ENCODE assay signal across 8 cellular contexts in the genomic region with DNA sequence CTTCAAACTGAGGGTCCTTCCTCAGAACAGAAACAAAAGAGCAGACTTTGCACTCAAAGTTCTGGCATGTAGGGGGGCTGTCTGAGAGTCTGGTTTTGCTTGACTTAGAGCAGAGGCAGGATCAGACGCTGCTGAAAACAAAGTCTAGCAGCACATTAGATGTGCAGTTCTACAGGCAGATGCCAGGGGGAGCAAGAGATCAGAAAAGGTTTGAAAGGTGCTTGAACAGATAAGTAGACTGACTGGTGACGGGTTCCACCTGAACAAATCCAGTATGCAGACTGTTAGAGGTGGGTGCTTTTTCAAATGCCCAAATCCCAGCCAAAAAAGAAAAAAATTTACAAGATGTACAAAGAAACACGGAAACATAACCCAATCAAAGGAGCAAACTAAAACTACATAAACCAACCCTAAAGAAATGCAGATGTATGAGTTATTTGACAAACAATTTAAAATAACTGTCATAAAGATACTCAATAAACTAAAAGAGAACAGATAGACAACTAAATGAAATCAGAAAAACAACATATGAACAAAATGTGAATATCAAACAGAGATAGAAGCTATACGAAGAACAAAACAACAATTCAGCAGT.
DNase-seq lines count a peak whose midpoint lies in the region; ATAC-seq, FAIRE-seq and TF ChIP-seq lines count a peak whose summit lies in the region.

No MANE protein-coding gene starts in this region.

- H4K20me1 ChIP-seq in IMR-90 (ENCODE audit: insufficient read depth, low read length), result no peaks in the 10 kb centered on the region
- no peaks in the 10 kb centered on the region for H4K20me1 ChIP-seq in GM12878 (ENCODE audit: control insufficient read depth, insufficient read depth)

- SMC1A ChIA-PET in GM12878 (lab: Charles Lee; ENCODE audit: uncharacterized antibody, unreplicated experiment), result interaction anchor here (1.2 to 1.9 kb wide), 2 partner anchors 9 to 31 kb away, joined by 3 to 9 read pairs; no protein-coding TSS in a partner anchor

- H3K4me2 ChIP-seq in IMR-90 (ENCODE audit: low read depth, low read length) (no peak overlapping the region), GM12878 (ENCODE audit: control insufficient read depth, insufficient read depth) (no peak overlapping the region)

- dilution Hi-C loops in IMR-90 (cut with HindIII; ENCODE audit: low sequenced_read_pairs, unreplicated experiment), result no loop called here

- H3K56ac ChIP-seq in IMR-90 (ENCODE audit: extremely low read depth, insufficient read depth, low read length), result no peak overlapping the region

- TF ChIP-seq POLR2A in IMR-90 (IDR thresholded peaks at IDR 0.05; ENCODE audit: low read depth, low read length) (no peak), GM12878 (IDR thresholded peaks at IDR 0.05; ENCODE audit: low read depth, low read length) (no peak)

- TF ChIP-seq CTCF in cardiac muscle cell (IDR thresholded peaks at IDR 0.05; ENCODE audit: low read depth, low read length) (peak; percentile 84), IMR-90 (conservative IDR thresholded peaks at IDR 0.05; ENCODE audit: low read depth, low read length) (peak; percentile 70), GM12878 (IDR thresholded peaks at IDR 0.05 in 2 of 3, conservative IDR thresholded peaks at IDR 0.05 in 1 of 3; ENCODE audit: control insufficient read depth in 2 of 3, extremely low read depth in 1 of 3, insufficient read depth in 1 of 3, low read depth in 3 of 3, low read length in 3 of 3) (peak; percentile 59 to 78 (median 67)), kidney epithelial cell (IDR thresholded peaks at IDR 0.05; ENCODE audit: insufficient read depth, low read length, poor library complexity, severe bottlenecking) (peak; percentile 81)

- in situ Hi-C loops in IMR-90 (cut with MboI; ENCODE audit: low sequenced_read_pairs) (loop anchor here (5.0 kb wide), 1 partner anchor 32 kb away; no protein-coding TSS in a partner anchor), GM12878 (cut with MboI) (no loop called here)

- RAD21 ChIA-PET in GM12878 (lab: Charles Lee; ENCODE audit: unreplicated experiment), result interaction anchor here (0.8 kb wide), 1 partner anchor 30 kb away, joined by 4 read pairs; no protein-coding TSS in a partner anchor

- no peak overlapping the region for H2AK5ac ChIP-seq in IMR-90 (ENCODE audit: low read depth, low read length)

- H3K9me3 ChIP-seq in cardiac muscle cell (ENCODE audit: low read depth) (no peaks in the 10 kb centered on the region), IMR-90 (ENCODE audit: control insufficient read depth, insufficient read depth, low read length) (no peaks in the 10 kb centered on the region), SJCRH30 (replicated peaks) (no peaks in the 10 kb centered on the region), GM12878 (replicated peaks; ENCODE audit: control insufficient read depth, insufficient read depth, low read length) (no peaks in the 10 kb centered on the region)

- no peaks in the 10 kb centered on the region for H3K27me3 ChIP-seq in cardiac muscle cell
- no peaks in the 10 kb centered on the region; the same call in 1 of the 2 replicates for H3K27me3 ChIP-seq in IMR-90 (ENCODE audit: control insufficient read depth, insufficient read depth, low read length)
- H3K27me3 ChIP-seq in SJCRH30, result no peaks in the 10 kb centered on the region
- H3K27me3 ChIP-seq in GM12878 (replicated peaks in 1 of 2; ENCODE audit: control insufficient read depth in 2 of 2, insufficient read depth in 2 of 2, low read length in 1 of 2), result no peaks in the 10 kb centered on the region
- no peaks in the 10 kb centered on the region for H3K27me3 ChIP-seq in kidney epithelial cell (ENCODE audit: control insufficient read depth, insufficient read depth, low read length)

- H3K9ac ChIP-seq in IMR-90 (ENCODE audit: low read depth, low read length), result no peak overlapping the region
- no peak overlapping the region for H3K9ac ChIP-seq in GM12878 (ENCODE audit: control insufficient read depth, insufficient read depth, low read length)

- H3K36me3 ChIP-seq in cardiac muscle cell (no peaks in the 10 kb centered on the region), IMR-90 (ENCODE audit: control insufficient read depth, insufficient read depth, low read length) (no peaks in the 10 kb centered on the region), SJCRH30 (no peaks in the 10 kb centered on the region), GM12878 (ENCODE audit: control insufficient read depth in 2 of 2, insufficient read depth in 2 of 2, low read length in 1 of 2) (no peaks in the 10 kb centered on the region), kidney epithelial cell (ENCODE audit: control insufficient read depth, insufficient read depth, low read length) (no peaks in the 10 kb centered on the region)

- no peak overlapping the region for H2BK5ac ChIP-seq in IMR-90 (ENCODE audit: low read depth, low read length, poor library complexity, severe bottlenecking)

- no peaks in the 10 kb centered on the region for H3K4me1 ChIP-seq in cardiac muscle cell (ENCODE audit: low read depth)
- peaks cover 2% of the 10 kb centered on the region; the same call in 1 of the 2 replicates for H3K4me1 ChIP-seq in IMR-90 (ENCODE audit: control insufficient read depth, insufficient read depth, low read length)
- no peaks in the 10 kb centered on the region for H3K4me1 ChIP-seq in SJCRH30
- no peaks in the 10 kb centered on the region for H3K4me1 ChIP-seq in GM12878 (ENCODE audit: control insufficient read depth, insufficient read depth, low read length)

- no peak overlapping the region for H2BK20ac ChIP-seq in IMR-90 (ENCODE audit: low read depth, low read length)

- no peak overlapping the region for H4K5ac ChIP-seq in IMR-90 (ENCODE audit: low read depth, low read length)

- H2BK120ac ChIP-seq in IMR-90 (ENCODE audit: low read depth, low read length), result no peak overlapping the region

- H4K91ac ChIP-seq in IMR-90 (ENCODE audit: insufficient read depth, low read depth, low read length), result no peak overlapping the region

- H3K18ac ChIP-seq in IMR-90 (ENCODE audit: low read depth, low read length), result no peak overlapping the region

- FAIRE-seq in GM12878 (lab: Jason Lieb, UNC), result peak; percentile 70

- H2AK9ac ChIP-seq in IMR-90 (replicated peaks; ENCODE audit: low read depth, low read length, poor library complexity), result no peak overlapping the region

- intact Hi-C loops in Right ventricle myocardium inferior (cut with DNase I), result loop anchor here (2.0 kb wide), 1 partner anchor 30 kb away; no protein-coding TSS in a partner anchor
- intact Hi-C loops in IMR-90 (cut with micrococcal nuclease), result loop anchor here (1.0 to 10.0 kb wide), 2 partner anchors 30 to 500 kb away; no protein-coding TSS in a partner anchor
- intact Hi-C loops in GM12878 (cut with micrococcal nuclease; ENCODE audit: unreplicated experiment), result loop anchor here (1.0 to 10.0 kb wide), 3 partner anchors 30 to 500 kb away; no protein-coding TSS in a partner anchor

- H3K79me1 ChIP-seq in IMR-90 (ENCODE audit: low read depth in 1 of 2, low read length in 2 of 2), result no peaks in the 10 kb centered on the region

- no peak overlapping the region for H3K23ac ChIP-seq in IMR-90 (ENCODE audit: low read depth, low read length)

- no peak overlapping the region for H3K14ac ChIP-seq in IMR-90 (replicated peaks; ENCODE audit: low read depth, low read length)

- H3K27ac ChIP-seq in cardiac muscle cell, result no peak overlapping the region
- no peak overlapping the region for H3K27ac ChIP-seq in IMR-90 (ENCODE audit: insufficient read depth, low read length)
- H3K27ac ChIP-seq in SJCRH30, result no peak overlapping the region
- H3K27ac ChIP-seq in GM12878 (ENCODE audit: control insufficient read depth, insufficient read depth), result no peak overlapping the region

- no peak overlapping the region for H2AFZ ChIP-seq in IMR-90 (replicated peaks; ENCODE audit: low read length, poor library complexity)
- H2AFZ ChIP-seq in GM12878 (ENCODE audit: control insufficient read depth, low read depth, low read length), result no peak overlapping the region

- no peaks in the 10 kb centered on the region; the same call in 1 of the 2 replicates for H3K9me1 ChIP-seq in IMR-90 (ENCODE audit: insufficient read depth, low read length)

- no peak for ATAC-seq in Right ventricle myocardium inferior
- peak; percentile 83 for ATAC-seq in GM21737 (IDR thresholded peaks at IDR 0.05; ENCODE audit: unreplicated experiment)
- peak; percentile 85 for ATAC-seq in IMR-90 (ENCODE audit: low read depth)
- peak; percentile 86 for ATAC-seq in GM12878

- H3K4me3 ChIP-seq in cardiac muscle cell (no peak overlapping the region), IMR-90 (ENCODE audit: insufficient read depth, low read depth, low read length) (no peak overlapping the region), SJCRH30 (no peak overlapping the region), GM12878 (no peak overlapping the region), kidney epithelial cell (ENCODE audit: low read depth, low read length) (no peak overlapping the region)

- peak; percentile 66 for TF ChIP-seq RAD21 in IMR-90 (IDR thresholded peaks at IDR 0.05; ENCODE audit: low read length)
- TF ChIP-seq RAD21 in GM12878 (IDR thresholded peaks at IDR 0.05; ENCODE audit: insufficient read depth, low read depth, low read length), result peak; percentile 59

- CTCF ChIA-PET in IMR-90 (lab: Yijun Ruan, JAX) (interaction anchor here (1.0 to 1.9 kb wide), 2 partner anchors 30 kb away, joined by 6 read pairs; no protein-coding TSS in a partner anchor), GM12878 (lab: Yijun Ruan, JAX) (interaction anchor here (0.7 to 5.6 kb wide), 6 partner anchors 17 to 312 kb away, joined by 3 to 39 read pairs (median 3); no protein-coding TSS in a partner anchor)

- BruUV-seq in IMR-90 (replicated peaks; lab: Mats Ljungman, UMichigan) (no TSS peak), GM12878 (replicated peaks; lab: Mats Ljungman, UMichigan) (no TSS peak)

- DNase-seq in cardiac muscle cell (ENCODE audit: low read depth in 1 of 2, low spot score in 1 of 2) (peak; percentile 46 to 66), Right ventricle myocardium inferior (ENCODE audit: missing footprints) (no peak), IMR-90 (peak; percentile 46), SJCRH30 (peak; percentile 30 to 63), GM12878 (ENCODE audit: low read depth, low spot score) (no peak), kidney epithelial cell (ENCODE audit: low read depth) (peak; percentile 1)
- peak; percentile 41 for DNase-seq in stimulated activated CD8-positive, alpha-beta memory T cell treated with anti-CD3 and anti-CD28 coated beads, Interleukin-4, amount 100 ng/mL, for 48 hours

- no peak for TF ChIP-seq EP300 in GM12878 (IDR thresholded peaks at IDR 0.05; ENCODE audit: borderline replicate concordance in 1 of 2, control insufficient read depth in 1 of 2, low read depth in 2 of 2, low read length in 2 of 2)

- no peaks in the 10 kb centered on the region for H3K79me2 ChIP-seq in GM12878 (ENCODE audit: control insufficient read depth, insufficient read depth, low read length)

- no CpG with 5 or more reads among the region's 4 CpGs for WGBS in IMR-90 (ENCODE audit: extremely low coverage in 2 of 2, insufficient read length in 1 of 2), 2 experiments
- 13% methylated on average over 4 of the region's 4 CpGs for WGBS in GM12878 (ENCODE audit: insufficient coverage, insufficient replicate concordance, low lambda C conversion rate, missing lambda C conversion rate)

- no peak overlapping the region for H3K4ac ChIP-seq in IMR-90 (ENCODE audit: low read depth, low read length)

- no peak overlapping the region for H2BK15ac ChIP-seq in IMR-90 (ENCODE audit: low read depth, low read length)

- H4K8ac ChIP-seq in IMR-90 (ENCODE audit: low read depth in 2 of 2, low read length in 2 of 2), result no peak overlapping the region

- POLR2A ChIA-PET in IMR-90 (lab: Charles Lee; ENCODE audit: unreplicated experiment) (interaction anchor here (0.7 kb wide), 1 partner anchor 10 kb away, joined by 3 read pairs; no protein-coding TSS in a partner anchor), GM12878 (lab: Charles Lee) (no interaction called here)

Comparison
In these comparisons a context has a peak if more than half of its experiments do, and no peak if none do; other contexts are left out.
1. DNase-seq: peak in cardiac muscle cell (2 of 2), IMR-90 (single experiment), SJCRH30 (2 of 2), kidney epithelial cell (single experiment) and stimulated activated CD8-positive, alpha-beta memory T cell treated with anti-CD3 and anti-CD28 coated beads, Interleukin-4, amount 100 ng/mL, for 48 hours (single experiment); none in Right ventricle myocardium inferior (single experiment) and GM12878 (single experiment).
2. Peak in every context shown above with its lines, with median percentiles within 50 percentile points of each other: CTCF ChIP-seq.